Comparison of ENCODE assay signal across 8 cellular contexts in the genomic region with DNA sequence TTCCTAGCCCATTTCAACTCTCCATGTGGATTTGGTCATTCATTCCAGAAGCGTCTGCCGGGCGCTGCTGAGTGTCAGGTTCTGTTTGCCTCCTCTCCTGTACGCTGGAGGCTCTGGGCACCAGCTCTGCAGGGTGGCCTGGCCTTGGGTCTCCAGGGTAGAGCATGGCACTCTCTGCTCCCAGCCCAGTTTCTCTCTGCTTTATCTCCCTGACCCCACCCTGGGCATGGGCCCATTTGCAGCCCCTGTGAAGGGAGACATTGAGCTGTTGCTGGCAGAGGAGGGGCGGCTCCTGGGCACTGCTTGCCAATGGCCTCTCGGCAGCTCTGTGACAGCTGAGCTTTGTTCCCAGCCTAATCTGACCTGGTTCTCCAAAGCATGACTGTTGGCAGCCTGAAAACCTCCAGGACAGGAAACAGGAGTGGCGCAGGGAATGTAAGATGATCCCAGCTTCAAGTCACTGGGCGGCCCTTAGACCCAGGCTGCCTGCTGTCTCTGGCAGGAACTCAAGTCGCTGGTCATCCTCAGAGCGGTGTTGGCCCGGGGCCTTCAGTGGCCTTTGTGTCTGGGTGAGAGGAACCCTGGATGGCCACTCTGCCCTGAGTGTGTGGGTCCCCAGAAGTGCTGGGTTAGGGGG.
DNase-seq lines count a peak whose midpoint lies in the region; ATAC-seq, FAIRE-seq and TF ChIP-seq lines count a peak whose summit lies in the region.

No MANE protein-coding gene starts in this region.

- no peak for TF ChIP-seq CTCF in fibroblast of the aortic adventitia (IDR thresholded peaks at IDR 0.05; ENCODE audit: insufficient read depth, low read length)

- no peaks in the 10 kb centered on the region for H3K36me3 Mint-ChIP-seq in activated T-cell treated with anti-CD3 and anti-CD28 coated beads, Interleukin-2, amount 50 U/mL, for 4 hours (ENCODE audit: insufficient read depth)

- no peak for ATAC-seq in GM21825 (IDR thresholded peaks at IDR 0.05; ENCODE audit: unreplicated experiment)
- ATAC-seq in activated T-cell treated with anti-CD3 and anti-CD28 coated beads, Interleukin-2, amount 50 U/mL, for 4 hours = no peak
- no peak for ATAC-seq in GM21390 (IDR thresholded peaks at IDR 0.05; ENCODE audit: unreplicated experiment)

- H3K4me1 Mint-ChIP-seq in activated T-cell treated with anti-CD3 and anti-CD28 coated beads, Interleukin-2, amount 50 U/mL, for 4 hours (ENCODE audit: low read depth) = peaks cover under 1% of the 10 kb centered on the region

- peak; percentile 88 for FAIRE-seq in RCC 7860 (lab: Jason Lieb, UNC)

- peaks cover 5% of the 10 kb centered on the region for H3K27me3 Mint-ChIP-seq in activated T-cell treated with anti-CD3 and anti-CD28 coated beads, Interleukin-2, amount 50 U/mL, for 4 hours (ENCODE audit: low read depth)

- DNase-seq in ELR (ENCODE audit: low read depth) (peak; percentile 93), RCC 7860 (ENCODE audit: low spot score) (peak; percentile 94), fibroblast of the aortic adventitia (ENCODE audit: low read depth) (peak; percentile 78), renal cortical epithelial cell (ENCODE audit: low read depth) (peak; percentile 84), NCI-H2171 (lab: John Stamatoyannopoulos, UW) (no peak)
- no peak for DNase-seq in activated T-cell treated with anti-CD3 and anti-CD28 coated beads, Interleukin-2, amount 50 U/mL, for 4 hours

- no peak overlapping the region for H3K4me3 ChIP-seq in fibroblast of the aortic adventitia (ENCODE audit: low read depth, low read length)

- H3K9me3 Mint-ChIP-seq in activated T-cell treated with anti-CD3 and anti-CD28 coated beads, Interleukin-2, amount 50 U/mL, for 4 hours = no peaks in the 10 kb centered on the region

- H3K4me3 Mint-ChIP-seq in activated T-cell treated with anti-CD3 and anti-CD28 coated beads, Interleukin-2, amount 50 U/mL, for 4 hours = no peak overlapping the region

Comparison
In these comparisons a context has a peak if more than half of its experiments do, and no peak if none do; other contexts are left out.
1. DNase-seq: peak in ELR (single experiment), RCC 7860 (single experiment), fibroblast of the aortic adventitia (single experiment) and renal cortical epithelial cell (single experiment); none in NCI-H2171 (single experiment) and activated T-cell treated with anti-CD3 and anti-CD28 coated beads, Interleukin-2, amount 50 U/mL, for 4 hours (single experiment).